11 cellular contexts compared by ENCODE assay signal in genomic region chr2:197675711-197676188, GRCh38. TPM values are rescaled to one million over a fixed set of nuclear protein-coding genes. Genes with fewer than 3 reads are reported as not detected.
DNase-seq lines count a peak whose midpoint lies in the region; TF ChIP-seq lines count a peak whose summit lies in the region.
"Had no signal": no experiment of that assay in that cellular context is flagged by ENCODE, and none has a peak within 500 bp of the region (broad histone marks: within the 10 kb centered on the region; RNA-seq: fewer than 3 reads in every experiment).

No MANE protein-coding gene starts in this region.

- TF ChIP-seq POLR2A in sigmoid colon (IDR thresholded peaks at IDR 0.05): no peak

- intact Hi-C loops in sigmoid colon (cut with DNase I): loop anchor here (5.0 kb wide), 1 partner anchor 43 kb away; no protein-coding TSS in a partner anchor

- TF ChIP-seq CTCF in sigmoid colon (IDR thresholded peaks at IDR 0.05): no peak

- DNase-seq in brain pericyte (ENCODE audit: low read depth, low spot score) (peak; percentile 48), sigmoid colon (no peak), DMS153 (lab: John Stamatoyannopoulos, UW) (no peak), activated gamma-delta T cell treated with Interleukin-2 at 50 U/mL for 16 hours (no peak)
- no peak for DNase-seq in stimulated activated CD4-positive, alpha-beta T cell treated with anti-CD3 and anti-CD28 coated beads, Interleukin-15, amount 100 ng/mL, for 24 hours
- DNase-seq in effector memory CD4-positive, alpha-beta T cell: no peak
- DNase-seq: GF-D8, NCI-H2171 had no signal

- peak overlapping the region; percentile 42 for H3K9ac ChIP-seq in ES-I3 (ENCODE audit: low read depth, low read length)
- peak overlapping the region; percentile 8 for H3K9ac ChIP-seq in iPS-18a (ENCODE audit: low read length)

- H3K9me3 ChIP-seq in ES-I3 (ENCODE audit: control insufficient read depth, insufficient read depth, low read length) (no peaks in the 10 kb centered on the region), iPS-18a (ENCODE audit: control insufficient read depth, low read depth, low read length) (no peaks in the 10 kb centered on the region), sigmoid colon (no peaks in the 10 kb centered on the region)
- H3K9me3 ChIP-seq in effector memory CD4-positive, alpha-beta T cell (ENCODE audit: control insufficient read depth, low read length): no peaks in the 10 kb centered on the region

- WGBS in sigmoid colon, 2 donors: 57 to 71% methylated on average over 6 of the region's 6 CpGs

- H3K27ac ChIP-seq in iPS-18a (ENCODE audit: low read length) (no peak overlapping the region), sigmoid colon (peak overlapping the region; percentile 49 to 63 (median 57))
- no peak overlapping the region for H3K27ac ChIP-seq in effector memory CD4-positive, alpha-beta T cell (ENCODE audit: insufficient read depth, low read length, poor library complexity, severe bottlenecking)

- no peaks in the 10 kb centered on the region for H3K27me3 ChIP-seq in iPS-18a (ENCODE audit: control insufficient read depth, insufficient read depth, low read length)
- H3K27me3 ChIP-seq in sigmoid colon: no peaks in the 10 kb centered on the region
- H3K27me3 ChIP-seq in effector memory CD4-positive, alpha-beta T cell (replicated peaks; ENCODE audit: control insufficient read depth, insufficient read depth, low read length, poor library complexity, severe bottlenecking): peaks cover 7% of the 10 kb centered on the region

- TF ChIP-seq EP300 in sigmoid colon (IDR thresholded peaks at IDR 0.05): no peak

- H3K4me3 ChIP-seq in iPS-18a (ENCODE audit: low read length) (peak overlapping the region; percentile 48), sigmoid colon (peak overlapping the region; percentile 21 to 40 (median 30))
- H3K4me3 ChIP-seq in effector memory CD4-positive, alpha-beta T cell (ENCODE audit: insufficient read depth, low read depth, low read length, poor library complexity, severe bottlenecking): no peak overlapping the region

- no peaks in the 10 kb centered on the region for H3K36me3 ChIP-seq in ES-I3 (ENCODE audit: insufficient read depth, low read length)
- H3K36me3 ChIP-seq in iPS-18a (ENCODE audit: control insufficient read depth, low read depth, low read length): no peaks in the 10 kb centered on the region
- H3K36me3 ChIP-seq in sigmoid colon: no peaks in the 10 kb centered on the region
- H3K36me3 ChIP-seq in effector memory CD4-positive, alpha-beta T cell (ENCODE audit: control insufficient read depth, insufficient read depth, low read length): no peaks in the 10 kb centered on the region

- peaks cover 14% of the 10 kb centered on the region; the same call in 1 of the 2 replicates for H3K4me1 ChIP-seq in ES-I3 (ENCODE audit: insufficient read depth, low read length)
- H3K4me1 ChIP-seq in iPS-18a (ENCODE audit: control insufficient read depth, low read depth, low read length): peaks cover 29% of the 10 kb centered on the region
- no peaks in the 10 kb centered on the region for H3K4me1 ChIP-seq in sigmoid colon
- H3K4me1 ChIP-seq in effector memory CD4-positive, alpha-beta T cell (ENCODE audit: control insufficient read depth, insufficient read depth, low read length, poor library complexity, severe bottlenecking): no peaks in the 10 kb centered on the region

RNA-seq across cellular contexts. Expression of gene RFTN2, which starts 0.4 kb away (rescaled TPM):
- total RNA-seq in sigmoid colon: 1 to 10 TPM; 5.4 to 10.0 (median 8.5) TPM
- polyA plus RNA-seq in sigmoid colon: 1 to 10 TPM in 2 of 3 donors, under 1 TPM in 1; 0.92 to 3.6 (median 1.3) TPM
- total RNA-seq: activated CD8-positive, alpha-beta memory T cell treated with anti-CD3 and anti-CD28 coated beads for 36 hours had no signal

RNA-seq across cellular contexts. Expression of gene MARS2, which starts 29.4 kb away (rescaled TPM):
- total RNA-seq in sigmoid colon: 1 to 10 TPM; 3.1 to 6.6 (median 4.5) TPM
- polyA plus RNA-seq in sigmoid colon: 1 to 10 TPM; 3.0 to 8.3 (median 5.3) TPM

Comparison
In these comparisons a context has a peak if more than half of its experiments do, and no peak if none do; other contexts are left out.
1. H3K27ac ChIP-seq: peak in sigmoid colon (4 of 4); none in iPS-18a (single experiment) and effector memory CD4-positive, alpha-beta T cell (single experiment).